Comparison of ENCODE assay signal across 8 cellular contexts in the genomic region with DNA sequence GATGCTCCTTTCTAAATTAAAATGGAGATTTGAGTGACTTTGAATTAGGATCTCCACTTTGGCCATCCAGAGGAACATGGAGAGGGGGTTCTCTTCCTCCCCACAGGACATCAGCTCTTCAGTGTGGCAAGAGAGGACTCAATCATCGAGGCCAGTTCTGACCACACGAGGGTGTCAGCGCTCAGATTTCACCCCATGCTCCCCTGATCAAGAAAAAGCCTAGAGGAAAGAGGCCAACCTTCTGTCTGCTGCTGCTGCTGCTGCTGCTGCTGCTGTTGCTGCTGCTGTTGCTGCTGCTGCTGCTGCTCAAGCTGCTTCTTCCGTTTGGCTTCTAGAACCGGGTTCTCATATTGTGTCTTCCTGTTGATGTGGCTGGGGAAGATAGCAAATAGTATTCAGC.
DNase-seq lines count a peak whose midpoint lies in the region; ATAC-seq and TF ChIP-seq lines count a peak whose summit lies in the region.

No MANE protein-coding gene starts in this region.

- DNase-seq in COLO668 (lab: John Stamatoyannopoulos, UW; ENCODE audit: unreplicated experiment) = peak; percentile 41
- DNase-seq in HK-2 (ENCODE audit: unreplicated experiment) = peak; percentile 30
- peak; percentile 42 to 53 for DNase-seq in SHP77 (lab: John Stamatoyannopoulos, UW)
- peak; percentile 75 for DNase-seq in fibroblast of peridontal ligament (ENCODE audit: extremely low read depth)
- peak in 48 of 56 donors; percentile 5 to 80 (median 47) for DNase-seq in nucleus accumbens (lab: John Stamatoyannopoulos, UW)
- DNase-seq in T-helper 1 cell = no peak
- DNase-seq in CD8-positive, alpha-beta T cell = no peak
- DNase-seq in KG1 (lab: John Stamatoyannopoulos, UW) = no peak

- no peak overlapping the region for H3K4me3 ChIP-seq in CD8-positive, alpha-beta T cell (ENCODE audit: low read depth, low read length)

- no peaks in the 10 kb centered on the region for H3K9me3 ChIP-seq in CD8-positive, alpha-beta T cell (ENCODE audit: low read length)

- H3K4me1 ChIP-seq in CD8-positive, alpha-beta T cell (ENCODE audit: insufficient read depth, low read length) = no peaks in the 10 kb centered on the region

- no peak for TF ChIP-seq CTCF in CD8-positive, alpha-beta T cell (IDR thresholded peaks at IDR 0.05)

- no peaks in the 10 kb centered on the region for H3K27me3 ChIP-seq in CD8-positive, alpha-beta T cell (ENCODE audit: insufficient read depth, low read length)

- H3K36me3 Mint-ChIP-seq in CD8-positive, alpha-beta T cell = no peaks in the 10 kb centered on the region

- CTCF ChIA-PET in CD8-positive, alpha-beta T cell (lab: Charles Lee) = no interaction called here

- H3K4me3 Mint-ChIP-seq in CD8-positive, alpha-beta T cell = no peak overlapping the region

- no peak overlapping the region for H3K27ac Mint-ChIP-seq in CD8-positive, alpha-beta T cell

- no peak overlapping the region for H3K27ac ChIP-seq in CD8-positive, alpha-beta T cell (ENCODE audit: low read depth, low read length)

- H3K36me3 ChIP-seq in CD8-positive, alpha-beta T cell (ENCODE audit: insufficient read depth, low read length) = no peaks in the 10 kb centered on the region

- no peaks in the 10 kb centered on the region for H3K27me3 Mint-ChIP-seq in CD8-positive, alpha-beta T cell (ENCODE audit: low read depth)

- no peaks in the 10 kb centered on the region for H3K4me1 Mint-ChIP-seq in CD8-positive, alpha-beta T cell (ENCODE audit: low read depth)

- ATAC-seq in CD8-positive, alpha-beta T cell = no peak

- POLR2A ChIA-PET in CD8-positive, alpha-beta T cell (lab: Charles Lee) = no interaction called here

- H3K9me3 Mint-ChIP-seq in CD8-positive, alpha-beta T cell = no peaks in the 10 kb centered on the region

- intact Hi-C loops in CD8-positive, alpha-beta T cell (cut with DNase I, micrococcal nuclease) = no loop called here

Comparison
In these comparisons a context has a peak if more than half of its experiments do, and no peak if none do; other contexts are left out.
1. DNase-seq: peak in COLO668 (single experiment), HK-2 (single experiment), SHP77 (2 of 2), fibroblast of peridontal ligament (single experiment) and nucleus accumbens (48 of 56); none in T-helper 1 cell (0 of 5), CD8-positive, alpha-beta T cell (0 of 7) and KG1 (single experiment).